In the genomic region with DNA sequence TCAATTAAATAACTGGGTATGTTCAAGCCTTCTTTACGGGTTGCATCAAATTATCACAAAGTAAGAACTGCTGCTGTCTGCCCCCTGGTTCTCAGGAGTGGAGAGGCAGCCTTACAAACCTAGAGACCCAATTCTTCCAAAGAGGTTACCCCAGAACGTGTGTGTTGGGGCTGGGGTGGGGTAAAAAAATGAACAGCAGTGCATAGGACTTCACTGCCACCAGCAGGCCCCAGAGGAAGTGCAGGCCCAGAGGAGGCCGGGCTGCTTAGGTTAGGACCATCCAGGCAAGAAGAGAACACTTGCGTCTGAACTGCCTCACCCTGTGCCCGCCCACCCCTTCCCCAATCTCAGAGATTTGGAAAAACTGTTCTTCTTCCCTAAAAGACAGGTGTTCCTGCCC, we compare ENCODE assay signal across 15 cellular contexts. TPM values are rescaled to one million over a fixed set of nuclear protein-coding genes. Genes with fewer than 3 reads are reported as not detected.
DNase-seq lines count a peak whose midpoint lies in the region; ATAC-seq and TF ChIP-seq lines count a peak whose summit lies in the region.
"Had no signal": no experiment of that assay in that cellular context is flagged by ENCODE, and none has a peak within 500 bp of the region (broad histone marks: within the 10 kb centered on the region; RNA-seq: fewer than 3 reads in every experiment).

No MANE protein-coding gene starts in this region.

- H4K20me1 ChIP-seq in DND-41 (ENCODE audit: insufficient read depth, low read length): no peaks in the 10 kb centered on the region

- no peak overlapping the region for H3K4me2 ChIP-seq in DND-41 (ENCODE audit: insufficient read depth, low read length)

- TF ChIP-seq CTCF in DND-41 (IDR thresholded peaks at IDR 0.05; ENCODE audit: borderline replicate concordance, extremely low read depth, low read length, poor library complexity, severe bottlenecking): peak; percentile 19
- peak in 31 of 56 donors; percentile 9 to 48 (median 29) for TF ChIP-seq CTCF in dorsolateral prefrontal cortex (IDR thresholded peaks at IDR 0.05 in 54 of 56, conservative IDR thresholded peaks at IDR 0.05 in 2 of 56; ENCODE audit: low read depth in 1 of 56, partially characterized antibody in 56 of 56)
- no peak for TF ChIP-seq CTCF in nephron progenitor cell (IDR thresholded peaks at IDR 0.05)

- H3K27ac ChIP-seq in DND-41 (ENCODE audit: low read length) (no peak overlapping the region), dorsolateral prefrontal cortex (peak overlapping the region in 26 of 59 donors; percentile 0 to 86 (median 71))
- H3K27ac ChIP-seq: coronary artery, sigmoid colon had no signal

- H3K27me3 ChIP-seq in DND-41 (ENCODE audit: insufficient read depth, low read length, poor library complexity): peaks cover under 1% of the 10 kb centered on the region
- H3K27me3 ChIP-seq in dorsolateral prefrontal cortex: peaks cover 0 to 51% (median 30%) of the 10 kb centered on the region in 45 donors

- no peak overlapping the region for H3K4me3 ChIP-seq in DND-41 (ENCODE audit: low read depth in 1 of 2, low read length in 2 of 2)
- peak overlapping the region in 42 of 59 donors; percentile 35 to 72 (median 62) for H3K4me3 ChIP-seq in dorsolateral prefrontal cortex

- H3K9me3 ChIP-seq in DND-41 (ENCODE audit: insufficient read depth, low read length, severe bottlenecking): no peaks in the 10 kb centered on the region
- H3K9me3 ChIP-seq: sigmoid colon had no signal

- DNase-seq in DND-41 (no peak), HuH-7 (ENCODE audit: low spot score) (peak; percentile 20), dorsolateral prefrontal cortex (peak in 6 of 10 donors; percentile 15 to 73 (median 53)), nephron progenitor cell (peak; percentile 7), AG08395 (ENCODE audit: low spot score) (no peak), GDM1 (lab: John Stamatoyannopoulos, UW) (no peak)
- no peak for DNase-seq in effector CD4-positive, alpha-beta T cell
- DNase-seq in activated CD4-positive, alpha-beta T cell treated with anti-CD3 and anti-CD28 coated beads for 4 hours: no peak
- DNase-seq: EL, NCI-H1436 treated with DMSO at 0.1 percent for 48 hours, sigmoid colon had no signal

- H3K36me3 ChIP-seq in DND-41 (ENCODE audit: insufficient read depth, low read length): no peaks in the 10 kb centered on the region
- H3K36me3 ChIP-seq: sigmoid colon had no signal

- H3K4me3 Mint-ChIP-seq in nephron progenitor cell: peak overlapping the region; percentile 56

- no peak overlapping the region for H3K27ac Mint-ChIP-seq in nephron progenitor cell

- peaks cover 86% of the 10 kb centered on the region for H3K27me3 Mint-ChIP-seq in nephron progenitor cell (ENCODE audit: low read depth, poor library complexity)

- intact Hi-C loops in dorsolateral prefrontal cortex (cut with DNase I): loop anchor here in 1 of 2 donors (10.0 kb wide), 1 partner anchor 142 kb away; no protein-coding TSS in a partner anchor

- no peaks in the 10 kb centered on the region for H3K79me2 ChIP-seq in DND-41 (ENCODE audit: insufficient read depth, low read length)

- no peak overlapping the region for H2AFZ ChIP-seq in DND-41 (ENCODE audit: low read depth, low read length)

- peak; percentile 45; the same call in 1 of the 3 replicates for ATAC-seq in DND-41 (ENCODE audit: insufficient read depth, low read depth)
- ATAC-seq: activated CD4-positive, CD25-positive, alpha-beta regulatory T cell treated with anti-CD3 and anti-CD28 coated beads, Interleukin-2, amount 50 U/mL, for 24 hours; stimulated activated naive CD8-positive, alpha-beta T cell treated with anti-CD3 and anti-CD28 coated beads, Interleukin-15, Interleukin-2, amounts not matched to agents 100 U/mL and 50 U/mL, for 24 hours had no signal

- H3K9me3 Mint-ChIP-seq in nephron progenitor cell: no peaks in the 10 kb centered on the region

- peaks cover 7% of the 10 kb centered on the region for H3K4me1 Mint-ChIP-seq in nephron progenitor cell

- H3K9ac ChIP-seq in DND-41 (ENCODE audit: low read depth, low read length): no peak overlapping the region

- no peaks in the 10 kb centered on the region for H3K36me3 Mint-ChIP-seq in nephron progenitor cell (ENCODE audit: low read depth)

- no peaks in the 10 kb centered on the region for H3K4me1 ChIP-seq in DND-41 (ENCODE audit: insufficient read depth, low read length)

RNA-seq across cellular contexts. Expression of gene NWD2, which starts 1.5 kb away (rescaled TPM):
- total RNA-seq in dorsolateral prefrontal cortex: 10 to 100 TPM in 53 of 120 experiments, 1 to 10 TPM in 67; 2.5 to 17.7 (median 9.6) TPM
- total RNA-seq: fibroblast of lung had no signal

Comparison
In these comparisons a context has a peak if more than half of its experiments do, and no peak if none do; other contexts are left out.
1. DNase-seq: peak in HuH-7 (single experiment), dorsolateral prefrontal cortex (6 of 10) and nephron progenitor cell (single experiment); none in DND-41 (single experiment), effector CD4-positive, alpha-beta T cell (single experiment), AG08395 (single experiment), GDM1 (single experiment) and activated CD4-positive, alpha-beta T cell treated with anti-CD3 and anti-CD28 coated beads for 4 hours (0 of 2).
2. H3K4me3 ChIP-seq: peak in dorsolateral prefrontal cortex (42 of 59); none in DND-41 (0 of 2).